1 cellular context compared by ENCODE assay signal in the genomic region with DNA sequence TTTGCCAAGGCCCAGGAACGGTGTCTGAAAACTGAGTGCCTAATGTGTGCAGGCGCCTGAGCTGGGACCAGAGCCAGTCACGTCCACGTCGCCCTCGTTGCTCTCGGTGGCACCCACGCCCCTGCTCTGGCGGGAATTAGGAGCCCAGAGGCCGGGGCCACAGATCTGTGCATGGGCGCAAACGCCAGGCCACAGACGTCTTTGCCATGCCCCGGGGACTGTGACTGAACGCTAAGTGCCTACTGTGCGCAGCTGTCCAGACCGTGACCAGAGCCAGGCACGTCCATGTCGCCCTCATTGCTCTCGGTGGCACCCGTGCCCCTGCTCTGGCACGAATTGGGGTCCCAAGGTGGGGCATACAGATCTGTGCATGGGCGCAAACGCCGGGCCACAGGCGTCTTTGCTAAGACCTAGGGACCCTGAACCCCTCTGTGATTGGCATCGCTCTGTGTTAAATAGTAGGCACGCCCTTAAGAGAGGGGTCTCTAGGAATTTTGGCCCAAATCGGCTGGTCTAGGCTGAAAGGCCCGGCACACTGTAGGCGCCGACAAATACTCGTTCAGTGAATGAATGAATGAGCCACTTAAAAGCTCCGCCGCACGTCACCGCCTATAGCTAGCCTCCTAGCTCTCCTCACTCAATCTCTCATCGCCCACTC.
TF ChIP-seq lines count a peak whose summit lies in the region.

No MANE protein-coding gene starts in this region.

TF ChIP-seq in K562, 482 proteins besides CTCF, POLR2A, EP300 and RAD21 (continued from another document):
- no peak for TF ChIP-seq TRIM28 (IDR thresholded peaks at IDR 0.05)
- 0 out of 2 replicates have a peak, but pooled peaks have one; percentile 46 for TF ChIP-seq HDGF (IDR thresholded peaks at IDR 0.05)
- TF ChIP-seq, protein P1, sequence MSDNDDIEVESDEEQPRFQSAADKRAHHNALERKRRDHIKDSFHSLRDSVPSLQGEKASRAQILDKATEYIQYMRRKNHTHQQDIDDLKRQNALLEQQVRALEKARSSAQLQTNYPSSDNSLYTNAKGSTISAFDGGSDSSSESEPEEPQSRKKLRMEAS (CRISPR knock-in tag; IDR thresholded peaks at IDR 0.05) = no peak
- TF ChIP-seq NR3C1 (CRISPR knock-in tag; IDR thresholded peaks at IDR 0.05) = no peak
- no peak for TF ChIP-seq MAZ (CRISPR knock-in tag; conservative IDR thresholded peaks at IDR 0.05 in 1 of 2, IDR thresholded peaks at IDR 0.05 in 1 of 2)
- 0 out of 2 replicates have a peak, but pooled peaks have one; percentile 31 for TF ChIP-seq PYGO2 (tag; IDR thresholded peaks at IDR 0.05)
- peak; percentile 1; the same call in 1 of the 2 replicates for TF ChIP-seq RBFOX2 (IDR thresholded peaks at IDR 0.05; ENCODE audit: low read depth, low read length)
- peak; percentile 95 for TF ChIP-seq ZKSCAN1 (IDR thresholded peaks at IDR 0.05; ENCODE audit: low read depth, low read length)
- TF ChIP-seq CCNT2 (IDR thresholded peaks at IDR 0.05; ENCODE audit: borderline replicate concordance, extremely low read depth, insufficient read length, low read depth, low read length) = no peak
- TF ChIP-seq RCOR1 (IDR thresholded peaks at IDR 0.05; ENCODE audit: borderline replicate concordance in 1 of 2, low read depth in 2 of 2, low read length in 2 of 2) = no peak
- TF ChIP-seq NCOA6 (IDR thresholded peaks at IDR 0.05) = no peak
- no peak for TF ChIP-seq PTTG1 (tag; IDR thresholded peaks at IDR 0.05; ENCODE audit: low read depth)
- TF ChIP-seq, protein P2, sequence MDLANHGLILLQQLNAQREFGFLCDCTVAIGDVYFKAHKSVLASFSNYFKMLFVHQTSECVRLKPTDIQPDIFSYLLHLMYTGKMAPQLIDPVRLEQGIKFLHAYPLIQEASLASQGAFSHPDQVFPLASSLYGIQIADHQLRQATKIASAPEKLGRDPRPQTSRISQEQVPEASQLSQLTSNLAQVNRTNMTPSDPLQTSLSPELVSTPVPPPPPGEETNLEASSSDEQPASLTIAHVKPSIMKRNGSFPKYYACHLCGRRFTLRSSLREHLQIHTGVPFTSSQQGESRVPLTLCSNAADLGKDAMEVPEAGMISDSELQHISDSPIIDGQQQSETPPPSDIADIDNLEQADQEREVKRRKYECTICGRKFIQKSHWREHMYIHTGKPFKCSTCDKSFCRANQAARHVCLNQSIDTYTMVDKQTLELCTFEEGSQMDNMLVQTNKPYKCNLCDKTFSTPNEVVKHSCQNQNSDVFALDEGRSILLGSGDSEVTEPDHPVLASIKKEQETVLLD (IDR thresholded peaks at IDR 0.05) = peak; percentile 24; the same call in 1 of the 2 replicates
- TF ChIP-seq, protein P3, sequence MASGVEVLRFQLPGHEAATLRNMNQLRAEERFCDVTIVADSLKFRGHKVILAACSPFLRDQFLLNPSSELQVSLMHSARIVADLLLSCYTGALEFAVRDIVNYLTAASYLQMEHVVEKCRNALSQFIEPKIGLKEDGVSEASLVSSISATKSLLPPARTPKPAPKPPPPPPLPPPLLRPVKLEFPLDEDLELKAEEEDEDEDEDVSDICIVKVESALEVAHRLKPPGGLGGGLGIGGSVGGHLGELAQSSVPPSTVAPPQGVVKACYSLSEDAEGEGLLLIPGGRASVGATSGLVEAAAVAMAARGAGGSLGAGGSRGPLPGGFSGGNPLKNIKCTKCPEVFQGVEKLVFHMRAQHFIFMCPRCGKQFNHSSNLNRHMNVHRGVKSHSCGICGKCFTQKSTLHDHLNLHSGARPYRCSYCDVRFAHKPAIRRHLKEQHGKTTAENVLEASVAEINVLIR (CRISPR knock-in tag; IDR thresholded peaks at IDR 0.05) = no peak
- TF ChIP-seq CEBPB (tag; IDR thresholded peaks at IDR 0.05) = no peak
- peak; percentile 68 for TF ChIP-seq BRD9 (IDR thresholded peaks at IDR 0.05; ENCODE audit: low read depth, partially characterized antibody)
- no peak for TF ChIP-seq NR4A1 (CRISPR knock-in tag; IDR thresholded peaks at IDR 0.05)
- TF ChIP-seq NR4A1 (tag; IDR thresholded peaks at IDR 0.05) = peak; percentile 52; the same call in 1 of the 2 replicates
- no peak for TF ChIP-seq ZNF143 (CRISPR knock-in tag; IDR thresholded peaks at IDR 0.05)
- no peak for TF ChIP-seq SAFB2 (IDR thresholded peaks at IDR 0.05; ENCODE audit: borderline replicate concordance, low read depth, low read length, severe bottlenecking)
- TF ChIP-seq POLR2H (tag; IDR thresholded peaks at IDR 0.05; ENCODE audit: low read depth) = no peak
- no peak for TF ChIP-seq GABPB2 (CRISPR knock-in tag; conservative IDR thresholded peaks at IDR 0.05)
- TF ChIP-seq JUN (IDR thresholded peaks at IDR 0.05; ENCODE audit: borderline replicate concordance, low read depth, low read length) = no peak
- no peak for TF ChIP-seq JUN (CRISPR knock-in tag; IDR thresholded peaks at IDR 0.05; ENCODE audit: borderline replicate concordance)
- no peak for TF ChIP-seq CSDE1 (IDR thresholded peaks at IDR 0.05)
- TF ChIP-seq, protein P4, sequence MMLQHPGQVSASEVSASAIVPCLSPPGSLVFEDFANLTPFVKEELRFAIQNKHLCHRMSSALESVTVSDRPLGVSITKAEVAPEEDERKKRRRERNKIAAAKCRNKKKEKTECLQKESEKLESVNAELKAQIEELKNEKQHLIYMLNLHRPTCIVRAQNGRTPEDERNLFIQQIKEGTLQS (IDR thresholded peaks at IDR 0.05) = no peak
- TF ChIP-seq, protein P4 (CRISPR knock-in tag; conservative IDR thresholded peaks at IDR 0.05) = 0 out of 2 replicates have a peak, but pooled peaks have one; percentile 20
- no peak for TF ChIP-seq MEF2A (IDR thresholded peaks at IDR 0.05; ENCODE audit: control insufficient read depth, low read depth, low read length)
- TF ChIP-seq, protein P5, sequence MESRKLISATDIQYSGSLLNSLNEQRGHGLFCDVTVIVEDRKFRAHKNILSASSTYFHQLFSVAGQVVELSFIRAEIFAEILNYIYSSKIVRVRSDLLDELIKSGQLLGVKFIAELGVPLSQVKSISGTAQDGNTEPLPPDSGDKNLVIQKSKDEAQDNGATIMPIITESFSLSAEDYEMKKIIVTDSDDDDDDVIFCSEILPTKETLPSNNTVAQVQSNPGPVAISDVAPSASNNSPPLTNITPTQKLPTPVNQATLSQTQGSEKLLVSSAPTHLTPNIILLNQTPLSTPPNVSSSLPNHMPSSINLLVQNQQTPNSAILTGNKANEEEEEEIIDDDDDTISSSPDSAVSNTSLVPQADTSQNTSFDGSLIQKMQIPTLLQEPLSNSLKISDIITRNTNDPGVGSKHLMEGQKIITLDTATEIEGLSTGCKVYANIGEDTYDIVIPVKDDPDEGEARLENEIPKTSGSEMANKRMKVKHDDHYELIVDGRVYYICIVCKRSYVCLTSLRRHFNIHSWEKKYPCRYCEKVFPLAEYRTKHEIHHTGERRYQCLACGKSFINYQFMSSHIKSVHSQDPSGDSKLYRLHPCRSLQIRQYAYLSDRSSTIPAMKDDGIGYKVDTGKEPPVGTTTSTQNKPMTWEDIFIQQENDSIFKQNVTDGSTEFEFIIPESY (CRISPR knock-in tag; IDR thresholded peaks at IDR 0.05) = peak; percentile 67
- TF ChIP-seq HDAC2 (IDR thresholded peaks at IDR 0.05) = no peak
- 0 out of 4 replicates have a peak, but pooled peaks of 1 of the 2 experiments have one; percentile 38 for TF ChIP-seq HDAC1 (IDR thresholded peaks at IDR 0.05)
- no peak for TF ChIP-seq C11orf30 (IDR thresholded peaks at IDR 0.05; ENCODE audit: low read depth)
- TF ChIP-seq SNIP1 (IDR thresholded peaks at IDR 0.05; ENCODE audit: low read depth) = no peak
